In the genomic region with DNA sequence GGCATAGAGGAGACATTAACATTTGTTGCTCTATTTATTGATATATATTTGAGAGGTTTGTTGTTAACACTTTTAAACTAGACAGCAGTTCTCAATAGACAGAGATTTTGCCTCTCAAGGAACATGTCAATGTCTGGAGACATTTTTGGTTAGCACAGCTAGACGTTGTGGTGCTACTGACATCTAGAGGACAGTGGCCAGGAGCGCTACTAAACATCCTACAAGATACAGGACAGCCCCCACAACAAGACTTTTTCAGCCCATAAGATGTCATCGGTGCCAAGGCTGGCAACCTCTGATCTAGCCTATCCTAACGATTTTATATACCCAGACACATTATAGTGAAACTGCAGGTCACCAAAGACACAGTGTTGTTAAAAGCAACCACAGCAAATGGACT, we compare ENCODE assay signal across 8 cellular contexts. TPM values are rescaled to one million over a fixed set of nuclear protein-coding genes. Genes with fewer than 3 reads are reported as not detected.
A peak's percentile ranks its signal among the peaks of the same experiment; 100 is the strongest.
DNase-seq lines count a peak whose midpoint lies in the region; ATAC-seq and TF ChIP-seq lines count a peak whose summit lies in the region.

No MANE protein-coding gene starts in this region.

- peak; percentile 21 to 47 (median 31) for TF ChIP-seq CTCF in right lobe of liver (IDR thresholded peaks at IDR 0.05)

- H3K4me3 ChIP-seq in right lobe of liver: no peak overlapping the region

- H3K4me1 ChIP-seq in right lobe of liver: no peaks in the 10 kb centered on the region

- intact Hi-C loops in right lobe of liver (cut with DNase I): no loop called here

- H3K9me3 ChIP-seq in right lobe of liver: no peaks in the 10 kb centered on the region

- peak; percentile 48 for ATAC-seq in GM18508 (IDR thresholded peaks at IDR 0.05; ENCODE audit: insufficient read depth, unreplicated experiment)
- peak; percentile 42 for ATAC-seq in HG02798 (IDR thresholded peaks at IDR 0.05; ENCODE audit: poor library complexity, unreplicated experiment)
- peak; percentile 85 for ATAC-seq in SK-N-SH treated with all-trans-retinoic acid at 6 μM for 48 hours
- peak; percentile 58 to 78 (median 62) for ATAC-seq in right lobe of liver
- ATAC-seq in GM21515 (IDR thresholded peaks at IDR 0.05; ENCODE audit: unreplicated experiment): no peak
- no peak for ATAC-seq in HG03175 (IDR thresholded peaks at IDR 0.05; ENCODE audit: unreplicated experiment)

- no peaks in the 10 kb centered on the region for H3K27me3 ChIP-seq in right lobe of liver

- H3K27ac ChIP-seq in right lobe of liver: no peak overlapping the region

- DNase-seq in right lobe of liver (no peak), NCI-H2171 (lab: John Stamatoyannopoulos, UW) (no peak), NCI-H526 treated with DMSO at 0.1 percent for 48 hours (lab: John Stamatoyannopoulos, UW) (no peak)

- 17% methylated on average over 3 of the region's 4 CpGs for WGBS in right lobe of liver (ENCODE audit: insufficient coverage, low coverage, low lambda C conversion rate, missing lambda C conversion rate)

- H3K36me3 ChIP-seq in right lobe of liver: no peaks in the 10 kb centered on the region

- no peak for TF ChIP-seq POLR2A in right lobe of liver (IDR thresholded peaks at IDR 0.05)

TF ChIP-seq in SK-N-SH treated with all-trans-retinoic acid at 6 μM for 48 hours, 23 proteins besides CTCF, POLR2A, EP300 and RAD21:
- TF ChIP-seq TOX (CRISPR knock-in tag; IDR thresholded peaks at IDR 0.05; ENCODE audit: borderline replicate concordance) (no peak), ZNF565 (CRISPR knock-in tag; conservative IDR thresholded peaks at IDR 0.05; ENCODE audit: low read depth) (no peak), PPARA (CRISPR knock-in tag; IDR thresholded peaks at IDR 0.05; ENCODE audit: borderline replicate concordance) (no peak), SNAI2 (CRISPR knock-in tag; IDR thresholded peaks at IDR 0.05) (no peak), ARNTL (CRISPR knock-in tag; IDR thresholded peaks at IDR 0.05; ENCODE audit: borderline replicate concordance, low read depth) (no peak), RARB (CRISPR knock-in tag; IDR thresholded peaks at IDR 0.05) (no peak), OSR1 (CRISPR knock-in tag; IDR thresholded peaks at IDR 0.05) (no peak), CSRNP3 (CRISPR knock-in tag; IDR thresholded peaks at IDR 0.05) (no peak), PATZ1 (CRISPR knock-in tag; IDR thresholded peaks at IDR 0.05; ENCODE audit: borderline replicate concordance) (no peak), CSDC2 (CRISPR knock-in tag; IDR thresholded peaks at IDR 0.05) (no peak), ZFP3 (CRISPR knock-in tag; IDR thresholded peaks at IDR 0.05) (no peak), ZFP30 (CRISPR knock-in tag; IDR thresholded peaks at IDR 0.05) (no peak), ESRRG (CRISPR knock-in tag; IDR thresholded peaks at IDR 0.05) (no peak), ISL1 (CRISPR knock-in tag; IDR thresholded peaks at IDR 0.05) (no peak), ZNF8 (CRISPR knock-in tag; IDR thresholded peaks at IDR 0.05) (no peak)
- TF ChIP-seq, protein P1, sequence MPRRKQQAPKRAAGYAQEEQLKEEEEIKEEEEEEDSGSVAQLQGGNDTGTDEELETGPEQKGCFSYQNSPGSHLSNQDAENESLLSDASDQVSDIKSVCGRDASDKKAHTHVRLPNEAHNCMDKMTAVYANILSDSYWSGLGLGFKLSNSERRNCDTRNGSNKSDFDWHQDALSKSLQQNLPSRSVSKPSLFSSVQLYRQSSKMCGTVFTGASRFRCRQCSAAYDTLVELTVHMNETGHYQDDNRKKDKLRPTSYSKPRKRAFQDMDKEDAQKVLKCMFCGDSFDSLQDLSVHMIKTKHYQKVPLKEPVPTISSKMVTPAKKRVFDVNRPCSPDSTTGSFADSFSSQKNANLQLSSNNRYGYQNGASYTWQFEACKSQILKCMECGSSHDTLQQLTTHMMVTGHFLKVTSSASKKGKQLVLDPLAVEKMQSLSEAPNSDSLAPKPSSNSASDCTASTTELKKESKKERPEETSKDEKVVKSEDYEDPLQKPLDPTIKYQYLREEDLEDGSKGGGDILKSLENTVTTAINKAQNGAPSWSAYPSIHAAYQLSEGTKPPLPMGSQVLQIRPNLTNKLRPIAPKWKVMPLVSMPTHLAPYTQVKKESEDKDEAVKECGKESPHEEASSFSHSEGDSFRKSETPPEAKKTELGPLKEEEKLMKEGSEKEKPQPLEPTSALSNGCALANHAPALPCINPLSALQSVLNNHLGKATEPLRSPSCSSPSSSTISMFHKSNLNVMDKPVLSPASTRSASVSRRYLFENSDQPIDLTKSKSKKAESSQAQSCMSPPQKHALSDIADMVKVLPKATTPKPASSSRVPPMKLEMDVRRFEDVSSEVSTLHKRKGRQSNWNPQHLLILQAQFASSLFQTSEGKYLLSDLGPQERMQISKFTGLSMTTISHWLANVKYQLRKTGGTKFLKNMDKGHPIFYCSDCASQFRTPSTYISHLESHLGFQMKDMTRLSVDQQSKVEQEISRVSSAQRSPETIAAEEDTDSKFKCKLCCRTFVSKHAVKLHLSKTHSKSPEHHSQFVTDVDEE (CRISPR knock-in tag; IDR thresholded peaks at IDR 0.05): no peak
- TF ChIP-seq, protein P2, sequence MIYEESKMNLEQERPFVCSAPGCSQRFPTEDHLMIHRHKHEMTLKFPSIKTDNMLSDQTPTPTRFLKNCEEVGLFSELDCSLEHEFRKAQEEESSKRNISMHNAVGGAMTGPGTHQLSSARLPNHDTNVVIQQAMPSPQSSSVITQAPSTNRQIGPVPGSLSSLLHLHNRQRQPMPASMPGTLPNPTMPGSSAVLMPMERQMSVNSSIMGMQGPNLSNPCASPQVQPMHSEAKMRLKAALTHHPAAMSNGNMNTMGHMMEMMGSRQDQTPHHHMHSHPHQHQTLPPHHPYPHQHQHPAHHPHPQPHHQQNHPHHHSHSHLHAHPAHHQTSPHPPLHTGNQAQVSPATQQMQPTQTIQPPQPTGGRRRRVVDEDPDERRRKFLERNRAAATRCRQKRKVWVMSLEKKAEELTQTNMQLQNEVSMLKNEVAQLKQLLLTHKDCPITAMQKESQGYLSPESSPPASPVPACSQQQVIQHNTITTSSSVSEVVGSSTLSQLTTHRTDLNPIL (CRISPR knock-in tag; IDR thresholded peaks at IDR 0.05; ENCODE audit: low read depth): no peak
TF ChIP-seq in SK-N-SH treated with all-trans-retinoic acid at 6 μM for 48 hours: peak in this region for 0.

RNA-seq across cellular contexts. Expression of gene CTSO, which starts 18.4 kb away (rescaled TPM):
- total RNA-seq in right lobe of liver: 10 to 100 TPM; 23.8 to 44.7 (median 26.1) TPM

Comparison
In these comparisons a context has a peak if more than half of its experiments do, and no peak if none do; other contexts are left out.
1. ATAC-seq: peak in GM18508 (single experiment), HG02798 (single experiment), SK-N-SH treated with all-trans-retinoic acid at 6 μM for 48 hours (single experiment) and right lobe of liver (4 of 4); none in GM21515 (single experiment) and HG03175 (single experiment).